Comparison of ENCODE assay signal across 25 cellular contexts in genomic region chr11:17394743-17395390, GRCh38. TPM values are rescaled to one million over a fixed set of nuclear protein-coding genes. Genes with fewer than 3 reads are reported as not detected.
DNase-seq lines count a peak whose midpoint lies in the region; ATAC-seq, FAIRE-seq and TF ChIP-seq lines count a peak whose summit lies in the region.
"Had no signal": no experiment of that assay in that cellular context is flagged by ENCODE, and none has a peak within 500 bp of the region (broad histone marks: within the 10 kb centered on the region; RNA-seq: fewer than 3 reads in every experiment).

No MANE protein-coding gene starts in this region.

- intact Hi-C loops in HepG2 (cut with micrococcal nuclease; ENCODE audit: unreplicated experiment) (no loop called here), thyroid gland (cut with DNase I) (no loop called here)

- H3K4me3 ChIP-seq in SK-N-SH (ENCODE audit: low read depth in 2 of 2, low read length in 1 of 2) (no peak overlapping the region), HepG2 (replicated peaks in 1 of 3; ENCODE audit: insufficient read depth in 1 of 3, low read depth in 2 of 3, low read length in 3 of 3) (no peak overlapping the region), thyroid gland (replicated peaks in 1 of 3) (no peak overlapping the region)
- H3K4me3 ChIP-seq: SJSA1 had no signal

- DNase-seq in SK-N-SH (peak; percentile 21), HFFc6 (no peak), HepG2 (ENCODE audit: low spot score) (no peak), thyroid gland (peak; percentile 90)
- DNase-seq: 8988T, ACHN, Calu3, DMS79 treated with DMSO at 0.1 percent for 48 hours, GF-D8, KBM-7, NCI-H146, NCI-H1930, NCI-H2107, NCI-H446, NCI-H524 treated with DMSO at 0.1 percent for 48 hours, NCI-H774, Right ventricle myocardium superior, RPMI8226 had no signal

- no peak overlapping the region for H3K27ac Mint-ChIP-seq in HFFc6

- no peaks in the 10 kb centered on the region for H3K9me2 ChIP-seq in SK-N-SH

- no peak for TF ChIP-seq RAD21 in SK-N-SH (IDR thresholded peaks at IDR 0.05; ENCODE audit: low read length)
- TF ChIP-seq RAD21 in HepG2 (CRISPR knock-in tag; IDR thresholded peaks at IDR 0.05), result no peak

- H3K36me3 Mint-ChIP-seq in HFFc6 (ENCODE audit: low read depth), result no peaks in the 10 kb centered on the region

- no peaks in the 10 kb centered on the region for H3K4me1 Mint-ChIP-seq in HFFc6 (ENCODE audit: low read depth)

- H3K9me3 ChIP-seq in SK-N-SH (no peaks in the 10 kb centered on the region), HepG2 (ENCODE audit: low read length) (no peaks in the 10 kb centered on the region), thyroid gland (no peaks in the 10 kb centered on the region)
- H3K9me3 ChIP-seq: SJSA1 had no signal

- H4K20me1 ChIP-seq in SK-N-SH (ENCODE audit: insufficient read depth) (no peaks in the 10 kb centered on the region), HepG2 (ENCODE audit: insufficient read depth, low read length) (no peaks in the 10 kb centered on the region)

- no peaks in the 10 kb centered on the region for H3K9me3 Mint-ChIP-seq in HFFc6

- TF ChIP-seq CTCF in SK-N-SH (IDR thresholded peaks at IDR 0.05), result no peak
- peak; percentile 17; the same call in 1 of the 2 replicates for TF ChIP-seq CTCF in HFFc6 (IDR thresholded peaks at IDR 0.05)
- peak; percentile 19; the same call in 1 of the 2 replicates for TF ChIP-seq CTCF in HepG2 (CRISPR knock-in tag; IDR thresholded peaks at IDR 0.05)
- peak in 2 of 6 experiments; percentile 8 to 21 for TF ChIP-seq CTCF in thyroid gland (IDR thresholded peaks at IDR 0.05)

- no peak overlapping the region for H2AFZ ChIP-seq in SK-N-SH (ENCODE audit: low read depth)
- no peak overlapping the region for H2AFZ ChIP-seq in HepG2 (ENCODE audit: low read length)

- WGBS in SK-N-SH (ENCODE audit: low lambda C conversion rate), result 55% methylated on average over 7 of the region's 10 CpGs
- WGBS in HepG2 (ENCODE audit: low lambda C conversion rate), result 21% methylated on average over 4 of the region's 10 CpGs
- WGBS in thyroid gland, 2 donors, result 77 to 78% methylated on average over 8 of the region's 10 CpGs

- no peak for FAIRE-seq in HepG2 (lab: Jason Lieb, UNC)
- FAIRE-seq: H54 had no signal

- H3K36me3 ChIP-seq in SK-N-SH (replicated peaks in 1 of 2; ENCODE audit: control insufficient read depth in 1 of 2, insufficient read depth in 2 of 2, low read length in 1 of 2), result no peaks in the 10 kb centered on the region
- H3K36me3 ChIP-seq in HepG2 (replicated peaks in 1 of 2; ENCODE audit: control insufficient read depth in 1 of 2, insufficient read depth in 2 of 2, low read length in 2 of 2), result no peaks in the 10 kb centered on the region
- H3K36me3 ChIP-seq in thyroid gland, result no peaks in the 10 kb centered on the region
- H3K36me3 ChIP-seq: SJSA1 had no signal

- in situ Hi-C loops in HepG2 (cut with HindIII; ENCODE audit: extremely low pct_ligation_motif_present, low pct_unique_long_range_greater_than_20kb), result no loop called here

- H3K4me2 ChIP-seq in SK-N-SH, result no peak overlapping the region
- no peak overlapping the region for H3K4me2 ChIP-seq in HepG2 (ENCODE audit: low read depth, low read length)

- H3K4me1 ChIP-seq in SK-N-SH (ENCODE audit: control insufficient read depth in 1 of 2, insufficient read depth in 2 of 2, low read depth in 1 of 2, low read length in 1 of 2), result peaks cover 0 to 2% of the 10 kb centered on the region in 2 experiments; a peak in 1 of 4 replicates
- 0 out of 2 replicates have a peak, but pooled peaks cover 2% of the 10 kb centered on the region for H3K4me1 ChIP-seq in HepG2 (ENCODE audit: insufficient read depth, low read length)
- H3K4me1 ChIP-seq in thyroid gland, result peaks cover 8 to 15% of the 10 kb centered on the region in 2 donors
- H3K4me1 ChIP-seq: SJSA1 had no signal

- H3K79me2 ChIP-seq in SK-N-SH (ENCODE audit: insufficient read depth), result no peaks in the 10 kb centered on the region
- H3K79me2 ChIP-seq in HepG2 (ENCODE audit: insufficient read depth, low read length), result no peaks in the 10 kb centered on the region

- no peak overlapping the region for H3K9ac ChIP-seq in SK-N-SH
- no peak overlapping the region for H3K9ac ChIP-seq in HepG2 (ENCODE audit: insufficient read depth, low read depth, low read length)

- peaks cover 9% of the 10 kb centered on the region for H3K27me3 ChIP-seq in SK-N-SH (ENCODE audit: insufficient read depth)
- peaks cover 3 to 55% of the 10 kb centered on the region in 2 experiments for H3K27me3 ChIP-seq in HepG2 (ENCODE audit: control insufficient read depth in 1 of 2, insufficient read depth in 2 of 2, low read length in 2 of 2)
- H3K27me3 ChIP-seq in thyroid gland, result no peaks in the 10 kb centered on the region

- BruUV-seq in HepG2 (replicated peaks; lab: Mats Ljungman, UMichigan), result no TSS peak

- H3K27ac ChIP-seq in SK-N-SH (ENCODE audit: low read depth in 2 of 2, low read length in 1 of 2) (no peak overlapping the region), HepG2 (ENCODE audit: extremely low read length, insufficient read depth, low read length) (no peak overlapping the region), thyroid gland (peak overlapping the region in 2 of 3 donors; percentile 30 to 74)
- H3K27ac ChIP-seq: SJSA1 had no signal

- peaks cover 17% of the 10 kb centered on the region for H3K27me3 Mint-ChIP-seq in HFFc6 (ENCODE audit: insufficient read depth)

- TF ChIP-seq POLR2A in HepG2 (IDR thresholded peaks at IDR 0.05; ENCODE audit: insufficient read depth in 1 of 2, low read depth in 2 of 2, low read length in 2 of 2) (no peak), thyroid gland (IDR thresholded peaks at IDR 0.05) (no peak)

- no peaks in the 10 kb centered on the region for H3F3A ChIP-seq in SK-N-SH (replicated peaks; ENCODE audit: insufficient read depth)

- H3K4me3 Mint-ChIP-seq in HFFc6, result no peak overlapping the region

- CTCF ChIA-PET in SK-N-SH (lab: Yijun Ruan, JAX) (interaction anchor here (18.5 kb wide), 1 partner anchor 118 kb away, joined by 1101 read pairs; no protein-coding TSS in a partner anchor), HepG2 (lab: Yijun Ruan, JAX; ENCODE audit: low intra/inter-chr PET ratio, low total read pairs) (no interaction called here)

- TF ChIP-seq EP300 in SK-N-SH (IDR thresholded peaks at IDR 0.05; ENCODE audit: borderline replicate concordance in 1 of 2, low read depth in 1 of 2, low read length in 1 of 2), result no peak
- no peak for TF ChIP-seq EP300 in HepG2 (IDR thresholded peaks at IDR 0.05; ENCODE audit: low read depth in 2 of 2, low read length in 2 of 2)
- TF ChIP-seq EP300 in HepG2 (CRISPR knock-in tag; IDR thresholded peaks at IDR 0.05; ENCODE audit: borderline replicate concordance), result no peak

- ATAC-seq in SK-N-SH treated with all-trans-retinoic acid at 6 μM for 48 hours, result no peak
- ATAC-seq in HepG2, result peak; percentile 17; the same call in 1 of the 3 replicates
- ATAC-seq in HG03342 (IDR thresholded peaks at IDR 0.05; ENCODE audit: unreplicated experiment), result no peak
- no peak for ATAC-seq in HG02840 (IDR thresholded peaks at IDR 0.05; ENCODE audit: low FRiP score, unreplicated experiment)
- no peak for ATAC-seq in GM19023 (IDR thresholded peaks at IDR 0.05; ENCODE audit: unreplicated experiment)

- POLR2A ChIA-PET in SK-N-SH (lab: Yijun Ruan, JAX), result no interaction called here
- POLR2A ChIA-PET in HepG2 (lab: Yijun Ruan, JAX), result no interaction called here

RNA-seq across cellular contexts. Expression of gene KCNJ11, which starts 6.4 kb away (rescaled TPM):
- 0.13 and 0.23 TPM in 2 replicates for polyA plus RNA-seq in SK-N-SH (2012; rRNA removed)
- polyA plus RNA-seq in SK-N-SH (2012; cell fraction: cytosol; rRNA removed), result 0.09 and 0.22 TPM in 2 replicates
- polyA plus RNA-seq in SK-N-SH (2012; cell fraction: nucleus; rRNA removed), result 0.23 and 0.35 TPM in 2 replicates
- not detected for total RNA-seq in HFFc6 (2021; fragmentation: NEBNext Ultra II Directional; extraction: Animal tissue kit (Norgen Biotek cat#: 25700))
- 0.81 and 1.6 TPM in 2 replicates for total RNA-seq in HepG2 (2016; rRNA removed; fragmentation: Illumina TruSeq; extraction: Trizol)
- 0.40 and 0.53 TPM in 2 replicates for total RNA-seq in HepG2 (2016; cell fraction: cytosol; rRNA removed; fragmentation: Illumina TruSeq; extraction: Trizol; ENCODE audit: low read depth)
- 0.82 and 1.2 TPM in 2 replicates for total RNA-seq in HepG2 (2016; cell fraction: insoluble cytoplasmic fraction; rRNA removed; fragmentation: Illumina TruSeq; extraction: Trizol)
- total RNA-seq in HepG2 (2016; cell fraction: membrane; rRNA removed; fragmentation: Illumina TruSeq; extraction: Trizol), result 0.83 and 1.3 TPM in 2 replicates
- 0.50 and 0.65 TPM in 2 replicates for total RNA-seq in HepG2 (2016; cell fraction: nucleus; rRNA removed; fragmentation: Illumina TruSeq; extraction: Trizol)
- polyA plus RNA-seq in HepG2 (2011; rRNA removed), result 0.38 and 0.52 TPM in 2 replicates
- polyA plus RNA-seq in HepG2 (2011; cell fraction: cytosol; rRNA removed), result 0.43 and 0.56 TPM in 2 replicates
- polyA plus RNA-seq in HepG2 (2011; cell fraction: nucleus; rRNA removed), result 0.82 and 0.85 TPM in 2 replicates
- 0.79 and 0.97 TPM in 2 replicates for polyA plus RNA-seq in HepG2 (2012)
- polyA plus RNA-seq in HepG2 (2016; cell fraction: cytosol; fragmentation: Illumina TruSeq; extraction: Trizol; ENCODE audit: low read depth), result 0.18 and 0.51 TPM in 2 replicates
- polyA plus RNA-seq in HepG2 (2016; cell fraction: insoluble cytoplasmic fraction; fragmentation: Illumina TruSeq; extraction: Trizol; ENCODE audit: low read depth), result 0.80 and 0.87 TPM in 2 replicates
- 0.63 and 0.69 TPM in 2 replicates for polyA plus RNA-seq in HepG2 (2016; cell fraction: membrane; fragmentation: Illumina TruSeq; extraction: Trizol; ENCODE audit: low read depth)
- polyA plus RNA-seq in HepG2 (2016; cell fraction: nucleus; fragmentation: Illumina TruSeq; extraction: Trizol; ENCODE audit: insufficient read depth, low read depth), result 1.6 and 1.8 TPM in 2 replicates
- polyA minus RNA-seq in HepG2 (2011; rRNA and poly(A)+ RNA removed; ENCODE audit: low replicate concordance), result 1.8 and 4.9 TPM in 2 replicates
- polyA minus RNA-seq in HepG2 (2011; cell fraction: cytosol; rRNA and poly(A)+ RNA removed), result 0.49 and 1.8 TPM in 2 replicates
- polyA minus RNA-seq in HepG2 (2011; cell fraction: nucleus; rRNA and poly(A)+ RNA removed), result 0.26 and 0.75 TPM in 2 replicates
- 10 to 100 TPM in 3 of 4 donors, 1 to 10 TPM in 1; 7.3 to 18.9 (median 15.9) TPM for total RNA-seq in thyroid gland
- total RNA-seq: SJSA1 had no signal
- polyA plus RNA-seq: BJ had no signal

RNA-seq across cellular contexts. Expression of gene NCR3LG1, which starts 43.3 kb away (rescaled TPM):
- polyA plus RNA-seq in SK-N-SH (2012; rRNA removed), result 0.67 and 1.2 TPM in 2 replicates
- 0.41 and 0.52 TPM in 2 replicates for polyA plus RNA-seq in SK-N-SH (2012; cell fraction: cytosol; rRNA removed)
- polyA plus RNA-seq in SK-N-SH (2012; cell fraction: nucleus; rRNA removed), result 2.1 and 3.6 TPM in 2 replicates
- total RNA-seq in HFFc6 (2021; fragmentation: NEBNext Ultra II Directional; extraction: Animal tissue kit (Norgen Biotek cat#: 25700)), result 1 to 10 TPM; 2.2 to 3.4 (median 2.5) TPM
- 16.9 and 25.1 TPM in 2 replicates for total RNA-seq in HepG2 (2016; rRNA removed; fragmentation: Illumina TruSeq; extraction: Trizol)
- 1.7 and 1.8 TPM in 2 replicates for total RNA-seq in HepG2 (2016; cell fraction: cytosol; rRNA removed; fragmentation: Illumina TruSeq; extraction: Trizol; ENCODE audit: low read depth)
- total RNA-seq in HepG2 (2016; cell fraction: insoluble cytoplasmic fraction; rRNA removed; fragmentation: Illumina TruSeq; extraction: Trizol), result 17.1 and 23.6 TPM in 2 replicates
- 6.6 and 7.3 TPM in 2 replicates for total RNA-seq in HepG2 (2016; cell fraction: membrane; rRNA removed; fragmentation: Illumina TruSeq; extraction: Trizol)
- 47.1 and 51.5 TPM in 2 replicates for total RNA-seq in HepG2 (2016; cell fraction: nucleus; rRNA removed; fragmentation: Illumina TruSeq; extraction: Trizol)
- 16.1 and 16.7 TPM in 2 replicates for polyA plus RNA-seq in HepG2 (2011; rRNA removed)
- polyA plus RNA-seq in HepG2 (2011; cell fraction: cytosol; rRNA removed), result 6.1 and 8.8 TPM in 2 replicates
- 25.7 and 29.3 TPM in 2 replicates for polyA plus RNA-seq in HepG2 (2011; cell fraction: nucleus; rRNA removed)
- polyA plus RNA-seq in HepG2 (2012), result 13.9 and 15.6 TPM in 2 replicates
- 0.36 and 0.37 TPM in 2 replicates for polyA plus RNA-seq in HepG2 (2016; cell fraction: cytosol; fragmentation: Illumina TruSeq; extraction: Trizol; ENCODE audit: low read depth)
- 4.3 and 4.5 TPM in 2 replicates for polyA plus RNA-seq in HepG2 (2016; cell fraction: insoluble cytoplasmic fraction; fragmentation: Illumina TruSeq; extraction: Trizol; ENCODE audit: low read depth)
- polyA plus RNA-seq in HepG2 (2016; cell fraction: membrane; fragmentation: Illumina TruSeq; extraction: Trizol; ENCODE audit: low read depth), result 0.42 and 0.73 TPM in 2 replicates
- 41.4 and 45.9 TPM in 2 replicates for polyA plus RNA-seq in HepG2 (2016; cell fraction: nucleus; fragmentation: Illumina TruSeq; extraction: Trizol; ENCODE audit: insufficient read depth, low read depth)
- 26.3 and 35.1 TPM in 2 replicates for polyA minus RNA-seq in HepG2 (2011; rRNA and poly(A)+ RNA removed; ENCODE audit: low replicate concordance)
- polyA minus RNA-seq in HepG2 (2011; cell fraction: cytosol; rRNA and poly(A)+ RNA removed), result 24.1 and 35.0 TPM in 2 replicates
- 50.6 and 66.1 TPM in 2 replicates for polyA minus RNA-seq in HepG2 (2011; cell fraction: nucleus; rRNA and poly(A)+ RNA removed)
- 1 to 10 TPM; 2.8 to 7.8 (median 7.2) TPM for total RNA-seq in thyroid gland

Comparison
In these comparisons a context has a peak if more than half of its experiments do, and no peak if none do; other contexts are left out.
1. DNase-seq: peak in SK-N-SH (single experiment) and thyroid gland (2 of 2); none in HFFc6 (single experiment) and HepG2 (single experiment).
2. H3K27ac ChIP-seq: peak in thyroid gland (2 of 3); none in SK-N-SH (0 of 2) and HepG2 (single experiment).
3. Of the 25 proteins assayed by ChIP-seq in both HepG2 and SK-N-SH: peak only in HepG2: CTCF; only in SK-N-SH: none; in both: none; in neither: 24.